Comparison of ENCODE assay signal across 15 cellular contexts in genomic region chr4:144022760-144023405, GRCh38. TPM values are rescaled to one million over a fixed set of nuclear protein-coding genes. Genes with fewer than 3 reads are reported as not detected.
"Had no signal": no experiment of that assay in that cellular context is flagged by ENCODE, and none has a peak within 500 bp of the region (broad histone marks: within the 10 kb centered on the region; RNA-seq: fewer than 3 reads in every experiment).

No MANE protein-coding gene starts in this region.

RNA-seq across cellular contexts. Expression of gene GYPB, which starts 3.7 kb away (rescaled TPM):
- total RNA-seq: activated naive CD4-positive, alpha-beta T cell treated with anti-CD3 and anti-CD28 coated beads for 36 hours; activated naive CD4-positive, alpha-beta T cell treated with anti-CD3 and anti-CD28 coated beads, Interleukin-2, amount 50 U/mL, for 72 hours; activated naive CD8-positive, alpha-beta T cell treated with anti-CD3 and anti-CD28 coated beads for 36 hours; activated T-cell treated with anti-CD3 and anti-CD28 coated beads, Interleukin-2, amount 50 U/mL, for 4 hours; activated T-cell treated with anti-CD3 and anti-CD28 coated beads, Interleukin-2, amount 50 U/mL, for 72 hours; activated T-helper 1 cell treated with anti-CD3 and anti-CD28 coated beads, Interleukin-12 subunit alpha, Interleukin-12 subunit beta, Interleukin-2, Interleukin-4 antibody, amounts not matched to agents 30 ng/mL and 10 ng/mL and 1 ng/mL, durations not matched to agents 14 hours and 24 hours and 36 hours; activated T-helper 17 cell treated with anti-CD3 and anti-CD28 coated beads, Interleukin-2, amount 50 U/mL, for 72 hours; activated T-helper 2 cell treated with anti-CD3 and anti-CD28 coated beads, Interferon-gamma antibody, Interleukin-2, Interleukin-4, amounts not matched to agents 10 μg/mL and 5 μg/mL and 100 μg/mL, durations not matched to agents 14 hours and 24 hours and 36 hours; adrenal gland; ascending aorta; astrocyte; body of pancreas; breast epithelium; bronchial epithelial cell; cardiac muscle cell had no signal
